20 cellular contexts compared by ENCODE assay signal in the genomic region with DNA sequence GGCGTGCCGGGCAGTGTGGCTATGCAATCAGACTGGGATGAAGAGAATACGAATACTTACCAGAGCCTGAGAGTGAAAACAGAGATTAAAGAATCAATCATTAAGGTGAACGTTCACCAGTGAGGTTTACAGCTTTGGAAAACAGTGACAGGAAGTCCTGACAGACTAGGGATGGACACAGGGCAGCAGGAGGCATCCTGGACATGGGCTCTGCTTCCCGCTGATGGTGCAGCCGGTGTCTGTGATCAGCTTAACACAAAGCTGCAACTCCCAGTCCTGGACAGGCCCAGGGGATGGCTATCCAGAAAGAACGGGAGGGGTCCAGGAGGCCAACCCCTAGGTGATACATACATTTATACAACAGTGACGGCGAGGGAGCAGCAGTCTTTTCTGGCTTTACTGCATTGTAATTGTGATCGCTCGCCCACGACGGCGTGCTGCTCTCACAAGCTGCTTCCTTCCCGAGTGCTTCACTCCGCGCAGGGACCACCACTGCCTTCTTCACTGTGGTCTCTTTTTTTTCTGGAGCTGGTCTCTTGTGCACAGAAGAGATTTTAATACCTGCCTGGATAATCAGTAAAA. TPM values are rescaled to one million over a fixed set of nuclear protein-coding genes. Genes with fewer than 3 reads are reported as not detected.
A peak's percentile ranks its signal among the peaks of the same experiment; 100 is the strongest.
DNase-seq lines count a peak whose midpoint lies in the region; ATAC-seq and TF ChIP-seq lines count a peak whose summit lies in the region.
"Had no signal": no experiment of that assay in that cellular context is flagged by ENCODE, and none has a peak within 500 bp of the region (broad histone marks: within the 10 kb centered on the region; RNA-seq: fewer than 3 reads in every experiment).

No MANE protein-coding gene starts in this region.

- peaks cover 40 to 94% (median 41%) of the 10 kb centered on the region in 3 experiments for H3K36me3 ChIP-seq in naive thymus-derived CD4-positive, alpha-beta T cell (ENCODE audit: control insufficient read depth in 2 of 3, insufficient read depth in 3 of 3, low read length in 3 of 3)
- H3K36me3 ChIP-seq in colonic mucosa: peaks cover 33% of the 10 kb centered on the region

- H3K27ac Mint-ChIP-seq in activated naive CD8-positive, alpha-beta T cell treated with anti-CD3 and anti-CD28 coated beads, Interleukin-2, amount 10 ng/mL, durations not matched to agents 7 days and 5 days: peak overlapping the region; percentile 46
- no peak overlapping the region for H3K27ac Mint-ChIP-seq in activated naive CD8-positive, alpha-beta T cell treated with anti-CD3 and anti-CD28 coated beads, Interleukin-2, amount 50 U/mL, for 24 hours
- peak overlapping the region; percentile 17; the same call in 1 of the 2 replicates for H3K27ac Mint-ChIP-seq in HFFc6
- H3K27ac Mint-ChIP-seq in central memory CD8-positive, alpha-beta T cell (ENCODE audit: low read depth): peak overlapping the region; percentile 22
- peak overlapping the region in 5 of 9 donors; percentile 11 to 36 (median 24) for H3K27ac Mint-ChIP-seq in naive thymus-derived CD4-positive, alpha-beta T cell

- no peak overlapping the region for H3K4me3 ChIP-seq in naive thymus-derived CD4-positive, alpha-beta T cell (ENCODE audit: low read length)
- H3K4me3 ChIP-seq in colonic mucosa: no peak overlapping the region
- H3K4me3 ChIP-seq: BLaER1 treated with 17β-estradiol and CSF1 and Interleukin-3, amounts not matched to agents 10 nM and 100 nM; MG63; PC-9 had no signal

- no peak overlapping the region for H3K9ac ChIP-seq in colonic mucosa (ENCODE audit: low read depth in 2 of 2, low read length in 2 of 2)
- H3K9ac ChIP-seq: BLaER1 treated with 17β-estradiol and CSF1 and Interleukin-3, amounts not matched to agents 10 nM and 100 nM had no signal

- H3K36me3 Mint-ChIP-seq in activated naive CD8-positive, alpha-beta T cell treated with anti-CD3 and anti-CD28 coated beads, Interleukin-2, amount 10 ng/mL, durations not matched to agents 7 days and 5 days: peaks cover 36% of the 10 kb centered on the region
- peaks cover 63% of the 10 kb centered on the region for H3K36me3 Mint-ChIP-seq in activated naive CD8-positive, alpha-beta T cell treated with anti-CD3 and anti-CD28 coated beads, Interleukin-2, amount 50 U/mL, for 24 hours (ENCODE audit: low read depth)
- H3K36me3 Mint-ChIP-seq in HFFc6 (ENCODE audit: low read depth): peaks cover 49% of the 10 kb centered on the region
- peaks cover 80% of the 10 kb centered on the region for H3K36me3 Mint-ChIP-seq in central memory CD8-positive, alpha-beta T cell (ENCODE audit: insufficient read depth)
- H3K36me3 Mint-ChIP-seq in naive thymus-derived CD4-positive, alpha-beta T cell: peaks cover 10 to 63% (median 35%) of the 10 kb centered on the region in 5 donors

- no peaks in the 10 kb centered on the region for H3K9me3 ChIP-seq in naive thymus-derived CD4-positive, alpha-beta T cell (ENCODE audit: control insufficient read depth in 2 of 3, low read length in 3 of 3)
- no peaks in the 10 kb centered on the region for H3K9me3 ChIP-seq in colonic mucosa
- H3K9me3 ChIP-seq: BLaER1 treated with 17β-estradiol and CSF1 and Interleukin-3, amounts not matched to agents 10 nM and 100 nM; MG63 had no signal

- H3K27me3 Mint-ChIP-seq in activated naive CD8-positive, alpha-beta T cell treated with anti-CD3 and anti-CD28 coated beads, Interleukin-2, amount 10 ng/mL, durations not matched to agents 7 days and 5 days: no peaks in the 10 kb centered on the region
- H3K27me3 Mint-ChIP-seq in activated naive CD8-positive, alpha-beta T cell treated with anti-CD3 and anti-CD28 coated beads, Interleukin-2, amount 50 U/mL, for 24 hours: no peaks in the 10 kb centered on the region
- no peaks in the 10 kb centered on the region; the same call in none of the 2 replicates for H3K27me3 Mint-ChIP-seq in HFFc6 (ENCODE audit: insufficient read depth)
- no peaks in the 10 kb centered on the region for H3K27me3 Mint-ChIP-seq in central memory CD8-positive, alpha-beta T cell
- H3K27me3 Mint-ChIP-seq in naive thymus-derived CD4-positive, alpha-beta T cell: no peaks in the 10 kb centered on the region

- H3K4me1 ChIP-seq in naive thymus-derived CD4-positive, alpha-beta T cell (ENCODE audit: control insufficient read depth in 2 of 2, insufficient read depth in 2 of 2, low read length in 2 of 2): peaks cover 0 to under 1% of the 10 kb centered on the region in 2 donors
- no peaks in the 10 kb centered on the region for H3K4me1 ChIP-seq in colonic mucosa

- H3K4me1 Mint-ChIP-seq in activated naive CD8-positive, alpha-beta T cell treated with anti-CD3 and anti-CD28 coated beads, Interleukin-2, amount 10 ng/mL, durations not matched to agents 7 days and 5 days: peaks cover 29% of the 10 kb centered on the region
- H3K4me1 Mint-ChIP-seq in activated naive CD8-positive, alpha-beta T cell treated with anti-CD3 and anti-CD28 coated beads, Interleukin-2, amount 50 U/mL, for 24 hours: peaks cover 28% of the 10 kb centered on the region
- H3K4me1 Mint-ChIP-seq in HFFc6 (ENCODE audit: low read depth): peaks cover 34% of the 10 kb centered on the region
- H3K4me1 Mint-ChIP-seq in central memory CD8-positive, alpha-beta T cell: peaks cover 31% of the 10 kb centered on the region
- H3K4me1 Mint-ChIP-seq in naive thymus-derived CD4-positive, alpha-beta T cell: peaks cover 8 to 35% (median 25%) of the 10 kb centered on the region in 7 donors

- no peak overlapping the region for H3K27ac ChIP-seq in naive thymus-derived CD4-positive, alpha-beta T cell (ENCODE audit: low read depth, low read length)
- no peak overlapping the region for H3K27ac ChIP-seq in colonic mucosa
- H3K27ac ChIP-seq: BLaER1 treated with 17β-estradiol and CSF1 and Interleukin-3, amounts not matched to agents 10 nM and 100 nM; PC-9 had no signal

- no peak for ATAC-seq in activated naive CD8-positive, alpha-beta T cell treated with anti-CD3 and anti-CD28 coated beads, Interleukin-2, amount 10 ng/mL, durations not matched to agents 7 days and 5 days (ENCODE audit: low read depth)
- ATAC-seq in activated naive CD8-positive, alpha-beta T cell treated with anti-CD3 and anti-CD28 coated beads, Interleukin-2, amount 50 U/mL, for 24 hours: no peak
- ATAC-seq in central memory CD8-positive, alpha-beta T cell (replicated peaks; ENCODE audit: extremely low read depth, poor library complexity, severe bottlenecking): no peak
- ATAC-seq in naive thymus-derived CD4-positive, alpha-beta T cell: no peak

- TF ChIP-seq CTCF in HFFc6 (IDR thresholded peaks at IDR 0.05) (no peak), colonic mucosa (IDR thresholded peaks at IDR 0.05) (no peak)

- DNase-seq in activated naive CD8-positive, alpha-beta T cell treated with anti-CD3 and anti-CD28 coated beads, Interleukin-2, amount 10 ng/mL, durations not matched to agents 7 days and 5 days: no peak
- no peak for DNase-seq in activated naive CD8-positive, alpha-beta T cell treated with anti-CD3 and anti-CD28 coated beads, Interleukin-2, amount 50 U/mL, for 24 hours
- DNase-seq in HFFc6 (no peak), colonic mucosa (no peak), inferior parietal cortex (ENCODE audit: extremely low spot score) (no peak)
- DNase-seq in central memory CD8-positive, alpha-beta T cell (ENCODE audit: low spot score in 2 of 2): no peak
- DNase-seq in naive thymus-derived CD4-positive, alpha-beta T cell: no peak
- no peak for DNase-seq in stimulated activated naive CD4-positive, alpha-beta T cell (lab: John Stamatoyannopoulos, UW)
- DNase-seq: DMS153, EL, H9, IMR-90, Karpas-422, MG63, NCI-H1092 treated with DMSO at 0.1 percent for 48 hours, NCI-H2227 treated with DMSO at 0.1 percent for 48 hours, NCI-H524, PC-9 had no signal

- H3K4me3 Mint-ChIP-seq in activated naive CD8-positive, alpha-beta T cell treated with anti-CD3 and anti-CD28 coated beads, Interleukin-2, amount 10 ng/mL, durations not matched to agents 7 days and 5 days: no peak overlapping the region
- H3K4me3 Mint-ChIP-seq in activated naive CD8-positive, alpha-beta T cell treated with anti-CD3 and anti-CD28 coated beads, Interleukin-2, amount 50 U/mL, for 24 hours: no peak overlapping the region
- no peak overlapping the region for H3K4me3 Mint-ChIP-seq in HFFc6
- H3K4me3 Mint-ChIP-seq in central memory CD8-positive, alpha-beta T cell: no peak overlapping the region
- H3K4me3 Mint-ChIP-seq in naive thymus-derived CD4-positive, alpha-beta T cell: no peak overlapping the region
- H3K4me3 Mint-ChIP-seq: H9 had no signal

- POLR2A ChIA-PET in activated naive CD8-positive, alpha-beta T cell treated with anti-CD3 and anti-CD28 coated beads, Interleukin-2, amount 10 ng/mL, durations not matched to agents 7 days and 5 days (lab: Charles Lee): no interaction called here
- POLR2A ChIA-PET in naive thymus-derived CD4-positive, alpha-beta T cell (lab: Charles Lee): no interaction called here

- CTCF ChIA-PET in naive thymus-derived CD4-positive, alpha-beta T cell (lab: Charles Lee): interaction anchor here (1.2 kb wide), 1 partner anchor 10 kb away, joined by 4 read pairs; no protein-coding TSS in a partner anchor

- no peaks in the 10 kb centered on the region for H3K9me3 Mint-ChIP-seq in activated naive CD8-positive, alpha-beta T cell treated with anti-CD3 and anti-CD28 coated beads, Interleukin-2, amount 10 ng/mL, durations not matched to agents 7 days and 5 days
- H3K9me3 Mint-ChIP-seq in activated naive CD8-positive, alpha-beta T cell treated with anti-CD3 and anti-CD28 coated beads, Interleukin-2, amount 50 U/mL, for 24 hours: no peaks in the 10 kb centered on the region
- H3K9me3 Mint-ChIP-seq in HFFc6: no peaks in the 10 kb centered on the region
- no peaks in the 10 kb centered on the region for H3K9me3 Mint-ChIP-seq in central memory CD8-positive, alpha-beta T cell
- no peaks in the 10 kb centered on the region for H3K9me3 Mint-ChIP-seq in naive thymus-derived CD4-positive, alpha-beta T cell
- H3K9me3 Mint-ChIP-seq: H9 had no signal

- intact Hi-C loops in naive thymus-derived CD4-positive, alpha-beta T cell (cut with micrococcal nuclease): no loop called here
- intact Hi-C loops in colonic mucosa (cut with DNase I): no loop called here

- no peaks in the 10 kb centered on the region for H3K27me3 ChIP-seq in naive thymus-derived CD4-positive, alpha-beta T cell (ENCODE audit: control insufficient read depth in 2 of 2, insufficient read depth in 2 of 2, low read length in 2 of 2)
- no peaks in the 10 kb centered on the region for H3K27me3 ChIP-seq in colonic mucosa
- H3K27me3 ChIP-seq: BLaER1 treated with 17β-estradiol and CSF1 and Interleukin-3, amounts not matched to agents 10 nM and 100 nM; MG63 had no signal

RNA-seq across cellular contexts. Expression of gene DIDO1, which starts 20.7 kb away (rescaled TPM):
- 100 to 1,000 TPM; 100 to 104 TPM for total RNA-seq in activated naive CD8-positive, alpha-beta T cell treated with anti-CD3 and anti-CD28 coated beads, Interleukin-2, amount 10 ng/mL, durations not matched to agents 7 days and 5 days
- total RNA-seq in HFFc6 (2021; fragmentation: NEBNext Ultra II Directional; extraction: Animal tissue kit (Norgen Biotek cat#: 25700)): 10 to 100 TPM; 31.9 to 36.1 (median 34.8) TPM
- total RNA-seq in naive thymus-derived CD4-positive, alpha-beta T cell: 100 to 1,000 TPM in 2 of 5 experiments, 10 to 100 TPM in 3; 66.1 to 139 (median 77.4) TPM
- 10 to 100 TPM; 36.6 to 58.4 TPM for polyA plus RNA-seq in naive thymus-derived CD4-positive, alpha-beta T cell
- 10 to 100 TPM; 41.4 to 50.4 TPM for total RNA-seq in colonic mucosa

RNA-seq across cellular contexts. Expression of gene GID8, which starts 32.3 kb away (rescaled TPM):
- total RNA-seq in activated naive CD8-positive, alpha-beta T cell treated with anti-CD3 and anti-CD28 coated beads, Interleukin-2, amount 10 ng/mL, durations not matched to agents 7 days and 5 days: 10 to 100 TPM; 42.1 to 43.0 TPM
- 10 to 100 TPM; 19.1 to 26.9 (median 22.6) TPM for total RNA-seq in HFFc6 (2021; fragmentation: NEBNext Ultra II Directional; extraction: Animal tissue kit (Norgen Biotek cat#: 25700))
- 10 to 100 TPM; 32.1 to 48.0 (median 40.7) TPM for total RNA-seq in naive thymus-derived CD4-positive, alpha-beta T cell
- polyA plus RNA-seq in naive thymus-derived CD4-positive, alpha-beta T cell: 10 to 100 TPM; 19.6 to 22.9 TPM
- 10 to 100 TPM; 37.3 to 40.4 TPM for total RNA-seq in colonic mucosa

RNA-seq across cellular contexts. Expression of gene TCFL5, which starts 44.0 kb away (rescaled TPM):
- 10 to 100 TPM in 1 of 2 experiments, 1 to 10 TPM in 1; 9.3 to 10.1 TPM for total RNA-seq in activated naive CD8-positive, alpha-beta T cell treated with anti-CD3 and anti-CD28 coated beads, Interleukin-2, amount 10 ng/mL, durations not matched to agents 7 days and 5 days
- 10 to 100 TPM; 19.9 to 25.2 (median 21.1) TPM for total RNA-seq in HFFc6 (2021; fragmentation: NEBNext Ultra II Directional; extraction: Animal tissue kit (Norgen Biotek cat#: 25700))
- total RNA-seq in naive thymus-derived CD4-positive, alpha-beta T cell: 10 to 100 TPM in 2 of 5 experiments, 1 to 10 TPM in 3; 3.7 to 10.8 (median 7.5) TPM
- polyA plus RNA-seq in naive thymus-derived CD4-positive, alpha-beta T cell: 1 to 10 TPM in 1 of 2 donors, under 1 TPM in 1; 0.91 to 1.9 TPM
- total RNA-seq in colonic mucosa: 1 to 10 TPM; 6.2 to 7.3 TPM

RNA-seq across cellular contexts. Expression of gene SLC17A9, which starts 46.9 kb away (rescaled TPM):
- total RNA-seq in activated naive CD8-positive, alpha-beta T cell treated with anti-CD3 and anti-CD28 coated beads, Interleukin-2, amount 10 ng/mL, durations not matched to agents 7 days and 5 days: 10 to 100 TPM; 40.9 to 43.5 TPM
- total RNA-seq in HFFc6 (2021; fragmentation: NEBNext Ultra II Directional; extraction: Animal tissue kit (Norgen Biotek cat#: 25700)): 10 to 100 TPM; 32.8 to 47.0 (median 35.7) TPM
- 10 to 100 TPM in 1 of 5 experiments, 1 to 10 TPM in 4; 3.4 to 12.6 (median 5.6) TPM for total RNA-seq in naive thymus-derived CD4-positive, alpha-beta T cell
- under 1 TPM; 0.44 to 0.63 TPM for polyA plus RNA-seq in naive thymus-derived CD4-positive, alpha-beta T cell
- total RNA-seq in colonic mucosa: 10 to 100 TPM; 23.1 to 54.7 TPM
- total RNA-seq: A172 had no signal
